1 cellular context compared by ENCODE assay signal in genomic region chr16:84633622-84634021, GRCh38.
TF ChIP-seq lines count a peak whose summit lies in the region.

No MANE protein-coding gene starts in this region.

TF ChIP-seq in GM23338, 12 proteins besides CTCF, POLR2A, EP300 and RAD21 (continued from another document):
- TF ChIP-seq, protein P1, sequence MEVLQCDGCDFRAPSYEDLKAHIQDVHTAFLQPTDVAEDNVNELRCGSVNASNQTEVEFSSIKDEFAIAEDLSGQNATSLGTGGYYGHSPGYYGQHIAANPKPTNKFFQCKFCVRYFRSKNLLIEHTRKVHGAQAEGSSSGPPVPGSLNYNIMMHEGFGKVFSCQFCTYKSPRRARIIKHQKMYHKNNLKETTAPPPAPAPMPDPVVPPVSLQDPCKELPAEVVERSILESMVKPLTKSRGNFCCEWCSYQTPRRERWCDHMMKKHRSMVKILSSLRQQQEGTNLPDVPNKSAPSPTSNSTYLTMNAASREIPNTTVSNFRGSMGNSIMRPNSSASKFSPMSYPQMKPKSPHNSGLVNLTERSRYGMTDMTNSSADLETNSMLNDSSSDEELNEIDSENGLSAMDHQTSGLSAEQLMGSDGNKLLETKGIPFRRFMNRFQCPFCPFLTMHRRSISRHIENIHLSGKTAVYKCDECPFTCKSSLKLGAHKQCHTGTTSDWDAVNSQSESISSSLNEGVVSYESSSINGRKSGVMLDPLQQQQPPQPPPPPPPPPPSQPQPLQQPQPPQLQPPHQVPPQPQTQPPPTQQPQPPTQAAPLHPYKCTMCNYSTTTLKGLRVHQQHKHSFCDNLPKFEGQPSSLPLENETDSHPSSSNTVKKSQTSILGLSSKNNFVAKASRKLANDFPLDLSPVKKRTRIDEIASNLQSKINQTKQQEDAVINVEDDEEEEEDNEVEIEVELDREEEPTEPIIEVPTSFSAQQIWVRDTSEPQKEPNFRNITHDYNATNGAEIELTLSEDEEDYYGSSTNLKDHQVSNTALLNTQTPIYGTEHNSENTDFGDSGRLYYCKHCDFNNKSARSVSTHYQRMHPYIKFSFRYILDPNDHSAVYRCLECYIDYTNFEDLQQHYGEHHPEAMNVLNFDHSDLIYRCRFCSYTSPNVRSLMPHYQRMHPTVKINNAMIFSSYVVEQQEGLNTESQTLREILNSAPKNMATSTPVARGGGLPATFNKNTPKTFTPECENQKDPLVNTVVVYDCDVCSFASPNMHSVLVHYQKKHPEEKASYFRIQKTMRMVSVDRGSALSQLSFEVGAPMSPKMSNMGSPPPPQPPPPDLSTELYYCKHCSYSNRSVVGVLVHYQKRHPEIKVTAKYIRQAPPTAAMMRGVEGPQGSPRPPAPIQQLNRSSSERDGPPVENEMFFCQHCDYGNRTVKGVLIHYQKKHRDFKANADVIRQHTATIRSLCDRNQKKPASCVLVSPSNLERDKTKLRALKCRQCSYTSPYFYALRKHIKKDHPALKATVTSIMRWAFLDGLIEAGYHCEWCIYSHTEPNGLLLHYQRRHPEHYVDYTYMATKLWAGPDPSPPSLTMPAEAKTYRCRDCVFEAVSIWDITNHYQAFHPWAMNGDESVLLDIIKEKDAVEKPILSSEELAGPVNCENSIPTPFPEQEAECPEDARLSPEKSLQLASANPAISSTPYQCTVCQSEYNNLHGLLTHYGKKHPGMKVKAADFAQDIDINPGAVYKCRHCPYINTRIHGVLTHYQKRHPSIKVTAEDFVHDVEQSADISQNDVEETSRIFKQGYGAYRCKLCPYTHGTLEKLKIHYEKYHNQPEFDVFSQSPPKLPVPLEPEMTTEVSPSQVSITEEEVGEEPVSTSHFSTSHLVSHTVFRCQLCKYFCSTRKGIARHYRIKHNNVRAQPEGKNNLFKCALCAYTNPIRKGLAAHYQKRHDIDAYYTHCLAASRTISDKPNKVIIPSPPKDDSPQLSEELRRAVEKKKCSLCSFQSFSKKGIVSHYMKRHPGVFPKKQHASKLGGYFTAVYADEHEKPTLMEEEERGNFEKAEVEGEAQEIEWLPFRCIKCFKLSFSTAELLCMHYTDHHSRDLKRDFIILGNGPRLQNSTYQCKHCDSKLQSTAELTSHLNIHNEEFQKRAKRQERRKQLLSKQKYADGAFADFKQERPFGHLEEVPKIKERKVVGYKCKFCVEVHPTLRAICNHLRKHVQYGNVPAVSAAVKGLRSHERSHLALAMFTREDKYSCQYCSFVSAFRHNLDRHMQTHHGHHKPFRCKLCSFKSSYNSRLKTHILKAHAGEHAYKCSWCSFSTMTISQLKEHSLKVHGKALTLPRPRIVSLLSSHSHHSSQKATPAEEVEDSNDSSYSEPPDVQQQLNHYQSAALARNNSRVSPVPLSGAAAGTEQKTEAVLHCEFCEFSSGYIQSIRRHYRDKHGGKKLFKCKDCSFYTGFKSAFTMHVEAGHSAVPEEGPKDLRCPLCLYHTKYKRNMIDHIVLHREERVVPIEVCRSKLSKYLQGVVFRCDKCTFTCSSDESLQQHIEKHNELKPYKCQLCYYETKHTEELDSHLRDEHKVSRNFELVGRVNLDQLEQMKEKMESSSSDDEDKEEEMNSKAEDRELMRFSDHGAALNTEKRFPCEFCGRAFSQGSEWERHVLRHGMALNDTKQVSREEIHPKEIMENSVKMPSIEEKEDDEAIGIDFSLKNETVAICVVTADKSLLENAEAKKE (CRISPR knock-in tag; IDR thresholded peaks at IDR 0.05) = no peak
- TF ChIP-seq NANOG (IDR thresholded peaks at IDR 0.05; ENCODE audit: borderline replicate concordance) (no peak), STAT1 (IDR thresholded peaks at IDR 0.05; ENCODE audit: unreplicated experiment) (no peak)
